In genomic region chr12:11780521-11781101, GRCh38 we compare ENCODE assay signal across 11 cellular contexts.
DNase-seq lines count a peak whose midpoint lies in the region; ATAC-seq and TF ChIP-seq lines count a peak whose summit lies in the region.
"Had no signal": no experiment of that assay in that cellular context is flagged by ENCODE, and none has a peak within 500 bp of the region (broad histone marks: within the 10 kb centered on the region; RNA-seq: fewer than 3 reads in every experiment).

No MANE protein-coding gene starts in this region.

- no peaks in the 10 kb centered on the region for H3K36me3 ChIP-seq in H7 (replicated peaks; ENCODE audit: control insufficient read depth, insufficient read depth, low read length)
- H3K36me3 ChIP-seq: adrenal gland had no signal

- CTCF ChIA-PET in activated B cell treated with CpG ODN at 0.5 μM for 24 hours (lab: Charles Lee) = interaction anchor here (0.8 to 1.2 kb wide), 3 partner anchors 13 to 50 kb away, joined by 3 to 4 read pairs (median 3); no protein-coding TSS in a partner anchor
- CTCF ChIA-PET in activated CD8-positive, alpha-beta memory T cell treated with anti-CD3 and anti-CD28 coated beads, Interleukin-2, amount 10 ng/mL, durations not matched to agents 7 days and 5 days (lab: Charles Lee) = interaction anchor here (0.8 kb wide), 1 partner anchor 235 kb away, joined by 3 read pairs; no protein-coding TSS in a partner anchor

- no peaks in the 10 kb centered on the region for H3K9me3 Mint-ChIP-seq in activated B cell treated with CpG ODN at 0.5 μM for 24 hours
- no peaks in the 10 kb centered on the region for H3K9me3 Mint-ChIP-seq in activated CD8-positive, alpha-beta memory T cell treated with anti-CD3 and anti-CD28 coated beads, Interleukin-2, amount 10 ng/mL, durations not matched to agents 7 days and 5 days (ENCODE audit: low read depth)
- H3K9me3 Mint-ChIP-seq: neural crest cell had no signal

- POLR2A ChIA-PET in activated B cell treated with CpG ODN at 0.5 μM for 24 hours (lab: Charles Lee) = interaction anchor here (0.8 to 3.5 kb wide), 10 partner anchors 11 to 252 kb away, joined by 3 to 25 read pairs (median 7); partner anchors contain the start of gene ETV6

- H3K36me3 Mint-ChIP-seq in activated B cell treated with CpG ODN at 0.5 μM for 24 hours (ENCODE audit: low read depth) = peaks cover 29% of the 10 kb centered on the region
- H3K36me3 Mint-ChIP-seq in activated CD8-positive, alpha-beta memory T cell treated with anti-CD3 and anti-CD28 coated beads, Interleukin-2, amount 10 ng/mL, durations not matched to agents 7 days and 5 days = peaks cover 13% of the 10 kb centered on the region

- no peaks in the 10 kb centered on the region for H3K27me3 Mint-ChIP-seq in activated B cell treated with CpG ODN at 0.5 μM for 24 hours
- H3K27me3 Mint-ChIP-seq in activated CD8-positive, alpha-beta memory T cell treated with anti-CD3 and anti-CD28 coated beads, Interleukin-2, amount 10 ng/mL, durations not matched to agents 7 days and 5 days = no peaks in the 10 kb centered on the region

- ATAC-seq in HG02970 (IDR thresholded peaks at IDR 0.05; ENCODE audit: low FRiP score, unreplicated experiment) = peak; percentile 59
- ATAC-seq in activated B cell treated with CpG ODN at 0.5 μM for 24 hours (ENCODE audit: low read depth) = peak; percentile 76
- no peak for ATAC-seq in activated CD8-positive, alpha-beta memory T cell treated with anti-CD3 and anti-CD28 coated beads, Interleukin-2, amount 10 ng/mL, durations not matched to agents 7 days and 5 days

- H3K4me3 ChIP-seq in GM08714 (ENCODE audit: low read length) = peak overlapping the region; percentile 58; the same call in 1 of the 2 replicates
- H3K4me3 ChIP-seq in H7 (ENCODE audit: insufficient read depth, low read depth, low read length) = no peak overlapping the region
- H3K4me3 ChIP-seq: adrenal gland had no signal

- DNase-seq in GM19238 (ENCODE audit: insufficient read length, low spot score) = peak; percentile 35
- no peak for DNase-seq in activated B cell treated with CpG ODN at 0.5 μM for 24 hours
- DNase-seq in cerebellum (ENCODE audit: low spot score) = no peak
- DNase-seq in activated CD8-positive, alpha-beta memory T cell treated with anti-CD3 and anti-CD28 coated beads, Interleukin-2, amount 10 ng/mL, durations not matched to agents 7 days and 5 days = no peak
- no peak for DNase-seq in NCI-H2029 (lab: John Stamatoyannopoulos, UW)
- DNase-seq in H7 = no peak
- DNase-seq: adrenal gland, SW 1271 had no signal

- no peaks in the 10 kb centered on the region for H3K27me3 ChIP-seq in H7 (ENCODE audit: control insufficient read depth, insufficient read depth, low read length)
- H3K27me3 ChIP-seq: adrenal gland had no signal

- H3K27ac Mint-ChIP-seq in activated B cell treated with CpG ODN at 0.5 μM for 24 hours = peak overlapping the region; percentile 68
- no peak overlapping the region for H3K27ac Mint-ChIP-seq in activated CD8-positive, alpha-beta memory T cell treated with anti-CD3 and anti-CD28 coated beads, Interleukin-2, amount 10 ng/mL, durations not matched to agents 7 days and 5 days

- H3K4me1 Mint-ChIP-seq in activated B cell treated with CpG ODN at 0.5 μM for 24 hours = peaks cover 50% of the 10 kb centered on the region
- H3K4me1 Mint-ChIP-seq in activated CD8-positive, alpha-beta memory T cell treated with anti-CD3 and anti-CD28 coated beads, Interleukin-2, amount 10 ng/mL, durations not matched to agents 7 days and 5 days = peaks cover 32% of the 10 kb centered on the region

- H3K4me3 Mint-ChIP-seq in activated B cell treated with CpG ODN at 0.5 μM for 24 hours = peak overlapping the region; percentile 24
- H3K4me3 Mint-ChIP-seq in activated CD8-positive, alpha-beta memory T cell treated with anti-CD3 and anti-CD28 coated beads, Interleukin-2, amount 10 ng/mL, durations not matched to agents 7 days and 5 days = no peak overlapping the region
- H3K4me3 Mint-ChIP-seq: neural crest cell had no signal

- intact Hi-C loops in activated B cell treated with CpG ODN at 0.5 μM for 24 hours (cut with micrococcal nuclease) = loop anchor here (1.0 kb wide), 2 partner anchors 9 to 14 kb away; no protein-coding TSS in a partner anchor

- no peak for TF ChIP-seq CTCF in activated B cell treated with CpG ODN at 0.5 μM for 24 hours (IDR thresholded peaks at IDR 0.05)
